In genomic region chr13:110446570-110446880, GRCh38 we compare ENCODE assay signal across 19 cellular contexts.
DNase-seq lines count a peak whose midpoint lies in the region; ATAC-seq, FAIRE-seq and TF ChIP-seq lines count a peak whose summit lies in the region.
"Had no signal": no experiment of that assay in that cellular context is flagged by ENCODE, and none has a peak within 500 bp of the region (broad histone marks: within the 10 kb centered on the region; RNA-seq: fewer than 3 reads in every experiment).

No MANE protein-coding gene starts in this region.

- peak overlapping the region in 1 of 11 experiments; percentile 60; a peak in 1 of 22 replicates for H3K27ac ChIP-seq in BLaER1 treated with 17β-estradiol and CSF1 and Interleukin-3, amounts not matched to agents 10 nM and 100 nM
- 0 out of 2 replicates have a peak overlapping the region, but pooled peaks have one; percentile 25 for H3K27ac ChIP-seq in PC-9
- peak overlapping the region; percentile 44 for H3K27ac ChIP-seq in keratinocyte (ENCODE audit: control insufficient read depth, insufficient read depth, low read length)
- peak overlapping the region; percentile 69 for H3K27ac ChIP-seq in smooth muscle cell (ENCODE audit: low read depth)
- H3K27ac ChIP-seq: A549 had no signal

- no peak overlapping the region for H3K4me3 ChIP-seq in BLaER1 treated with 17β-estradiol and CSF1 and Interleukin-3, amounts not matched to agents 10 nM and 100 nM
- H3K4me3 ChIP-seq in PC-9 = no peak overlapping the region
- H3K4me3 ChIP-seq in keratinocyte (ENCODE audit: control insufficient read depth in 2 of 3, extremely low read depth in 1 of 3, insufficient read depth in 2 of 3, low read depth in 1 of 3, low read length in 3 of 3) = no peak overlapping the region
- H3K4me3 ChIP-seq in smooth muscle cell = no peak overlapping the region
- H3K4me3 ChIP-seq: A549 had no signal

- DNase-seq in PC-9 (peak; percentile 40 to 51), keratinocyte (ENCODE audit: low read depth, low spot score) (no peak), smooth muscle cell (lab: John Stamatoyannopoulos, UW; ENCODE audit: unreplicated experiment) (no peak), posterior cingulate gyrus (no peak), NCI-H774 (lab: John Stamatoyannopoulos, UW) (no peak)
- DNase-seq: CD4-positive, alpha-beta memory T cell; DMS79 treated with DMSO at 0.1 percent for 48 hours; GOT3; KBM-7; NCI-H1105; NCI-H1694 treated with DMSO at 0.1 percent for 48 hours; NCI-H748 treated with DMSO at 0.1 percent for 48 hours; Right ventricle myocardium superior had no signal

- 68% methylated on average over 4 of the region's 4 CpGs for WGBS in smooth muscle cell (ENCODE audit: low lambda C conversion rate)

- dilution Hi-C loops in keratinocyte (cut with MboI; ENCODE audit: extremely low pct_ligation_motif_present, low sequenced_read_pairs) = no loop called here

- CTCF ChIA-PET in PC-9 (lab: Charles Lee) = interaction anchor here (0.6 kb wide), 1 partner anchor 220 kb away, joined by 5 read pairs; no protein-coding TSS in a partner anchor

- H2AFZ ChIP-seq in PC-9 (no peak overlapping the region), keratinocyte (ENCODE audit: control insufficient read depth, low read length) (no peak overlapping the region), smooth muscle cell (ENCODE audit: low read depth) (no peak overlapping the region)

- no peak for ATAC-seq in GM18907 (IDR thresholded peaks at IDR 0.05; ENCODE audit: unreplicated experiment)
- ATAC-seq: A549, Panc1 had no signal

- H3K9me3 ChIP-seq in BLaER1 treated with 17β-estradiol and CSF1 and Interleukin-3, amounts not matched to agents 10 nM and 100 nM (replicated peaks in 1 of 11) = no peaks in the 10 kb centered on the region
- H3K9me3 ChIP-seq in PC-9 (ENCODE audit: insufficient read depth, low read depth) (no peaks in the 10 kb centered on the region), keratinocyte (ENCODE audit: control insufficient read depth, low read depth, low read length) (no peaks in the 10 kb centered on the region), smooth muscle cell (replicated peaks; ENCODE audit: low read depth) (no peaks in the 10 kb centered on the region)
- H3K9me3 ChIP-seq: A549 had no signal

- no peak for TF ChIP-seq CTCF in PC-9 (conservative IDR thresholded peaks at IDR 0.05)
- TF ChIP-seq CTCF in keratinocyte (optimal IDR thresholded peaks at IDR 0.05 in 1 of 3, IDR thresholded peaks at IDR 0.05 in 1 of 3, conservative IDR thresholded peaks at IDR 0.05 in 1 of 3; ENCODE audit: extremely low read depth in 1 of 3, insufficient read depth in 2 of 3, low read length in 3 of 3) = no peak
- no peak for TF ChIP-seq CTCF in smooth muscle cell (IDR thresholded peaks at IDR 0.05; ENCODE audit: borderline replicate concordance, insufficient read depth, poor library complexity, severe bottlenecking)

- H3K36me3 ChIP-seq in BLaER1 treated with 17β-estradiol and CSF1 and Interleukin-3, amounts not matched to agents 10 nM and 100 nM = no peaks in the 10 kb centered on the region
- H3K36me3 ChIP-seq in PC-9 (ENCODE audit: low read depth) (no peaks in the 10 kb centered on the region), keratinocyte (ENCODE audit: control insufficient read depth in 2 of 2, extremely low read depth in 1 of 2, insufficient read depth in 2 of 2, low read length in 2 of 2) (peaks cover 0 to 12% of the 10 kb centered on the region in 2 experiments), smooth muscle cell (ENCODE audit: low read depth) (peaks cover 10% of the 10 kb centered on the region)

- H3K4me1 ChIP-seq in BLaER1 treated with 17β-estradiol and CSF1 and Interleukin-3, amounts not matched to agents 10 nM and 100 nM = peaks cover 35 to 61% (median 40%) of the 10 kb centered on the region in 10 experiments
- H3K4me1 ChIP-seq in PC-9 (replicated peaks; ENCODE audit: insufficient read depth) (peaks cover 85% of the 10 kb centered on the region), keratinocyte (ENCODE audit: control insufficient read depth, extremely low read depth, insufficient read depth, low read length) (peaks cover 64% of the 10 kb centered on the region), smooth muscle cell (ENCODE audit: low read depth) (no peaks in the 10 kb centered on the region)

- H3K79me2 ChIP-seq in PC-9 (ENCODE audit: low read depth) (no peaks in the 10 kb centered on the region), keratinocyte (ENCODE audit: control insufficient read depth, insufficient read depth, low read length) (no peaks in the 10 kb centered on the region), smooth muscle cell (ENCODE audit: low read depth) (peaks cover 14% of the 10 kb centered on the region)

- no peaks in the 10 kb centered on the region for H3K9me2 ChIP-seq in PC-9 (ENCODE audit: insufficient read depth)

- H3K9me1 ChIP-seq in keratinocyte (ENCODE audit: control insufficient read depth, extremely low read depth, insufficient read depth, low read length) = peaks cover 2% of the 10 kb centered on the region

- FAIRE-seq in keratinocyte (lab: Jason Lieb, UNC) = peak; percentile 20
- FAIRE-seq: A549, D721Med, G401.6 had no signal

- peaks cover 0 to 30% (median 0%) of the 10 kb centered on the region in 11 experiments; a peak in 2 of 22 replicates for H4K20me1 ChIP-seq in BLaER1 treated with 17β-estradiol and CSF1 and Interleukin-3, amounts not matched to agents 10 nM and 100 nM
- H4K20me1 ChIP-seq in PC-9 (ENCODE audit: insufficient read depth) (no peaks in the 10 kb centered on the region), keratinocyte (ENCODE audit: control insufficient read depth, extremely low read depth, insufficient read depth, low read length) (no peaks in the 10 kb centered on the region), smooth muscle cell (ENCODE audit: low read depth) (peaks cover 37% of the 10 kb centered on the region)

- peak overlapping the region; percentile 55 to 86 (median 71) for H3K4me2 ChIP-seq in BLaER1 treated with 17β-estradiol and CSF1 and Interleukin-3, amounts not matched to agents 10 nM and 100 nM
- H3K4me2 ChIP-seq in PC-9 = peak overlapping the region; percentile 18; the same call in 1 of the 2 replicates
- no peak overlapping the region for H3K4me2 ChIP-seq in keratinocyte (ENCODE audit: control insufficient read depth, extremely low read depth, insufficient read depth, low read depth, low read length)
- H3K4me2 ChIP-seq in smooth muscle cell = no peak overlapping the region
- H3K4me2 ChIP-seq: A549 had no signal

- 0 out of 22 replicates have a peak overlapping the region, but pooled peaks of 3 of the 11 experiments have one; percentile 7 to 49 (median 10) for H3K9ac ChIP-seq in BLaER1 treated with 17β-estradiol and CSF1 and Interleukin-3, amounts not matched to agents 10 nM and 100 nM
- H3K9ac ChIP-seq in keratinocyte (ENCODE audit: control insufficient read depth, extremely low read depth, insufficient read depth, low read length) = no peak overlapping the region
- no peak overlapping the region for H3K9ac ChIP-seq in smooth muscle cell (ENCODE audit: low read depth)

- intact Hi-C loops in PC-9 (cut with micrococcal nuclease; ENCODE audit: unreplicated experiment) (loop anchor here (10.0 kb wide), 5 partner anchors 468 to 1532 kb away; partner anchors contain the start of genes ANKRD10 and IRS2), posterior cingulate gyrus (cut with DNase I) (no loop called here)

- no peaks in the 10 kb centered on the region for H3K27me3 ChIP-seq in BLaER1 treated with 17β-estradiol and CSF1 and Interleukin-3, amounts not matched to agents 10 nM and 100 nM
- H3K27me3 ChIP-seq in PC-9 (ENCODE audit: insufficient read depth, low read depth) (no peaks in the 10 kb centered on the region), keratinocyte (ENCODE audit: control insufficient read depth, extremely low read depth, insufficient read depth, low read length) (no peaks in the 10 kb centered on the region), smooth muscle cell (ENCODE audit: low read depth) (no peaks in the 10 kb centered on the region)

- H3F3A ChIP-seq in PC-9 (ENCODE audit: insufficient read depth, low read depth) = peaks cover 27% of the 10 kb centered on the region
- H3F3A ChIP-seq in smooth muscle cell (ENCODE audit: low read depth) = peaks cover 90% of the 10 kb centered on the region

- no TSS peak for BruUV-seq in PC-9 (replicated peaks; lab: Mats Ljungman, UMichigan)

- POLR2A ChIA-PET in PC-9 (lab: Charles Lee; ENCODE audit: unreplicated experiment) = interaction anchor here (0.6 to 0.7 kb wide), 2 partner anchors 242 to 269 kb away, joined by 5 read pairs; no protein-coding TSS in a partner anchor

Comparison
In these comparisons a context has a peak if more than half of its experiments do, and no peak if none do; other contexts are left out.
1. H3K4me2 ChIP-seq: peak in BLaER1 treated with 17β-estradiol and CSF1 and Interleukin-3, amounts not matched to agents 10 nM and 100 nM (11 of 11) and PC-9 (single experiment); none in keratinocyte (single experiment) and smooth muscle cell (single experiment).
2. DNase-seq: peak in PC-9 (2 of 2); none in keratinocyte (single experiment), smooth muscle cell (single experiment), posterior cingulate gyrus (0 of 10) and NCI-H774 (single experiment).